Comparison of ENCODE assay signal across 22 cellular contexts in the genomic region with DNA sequence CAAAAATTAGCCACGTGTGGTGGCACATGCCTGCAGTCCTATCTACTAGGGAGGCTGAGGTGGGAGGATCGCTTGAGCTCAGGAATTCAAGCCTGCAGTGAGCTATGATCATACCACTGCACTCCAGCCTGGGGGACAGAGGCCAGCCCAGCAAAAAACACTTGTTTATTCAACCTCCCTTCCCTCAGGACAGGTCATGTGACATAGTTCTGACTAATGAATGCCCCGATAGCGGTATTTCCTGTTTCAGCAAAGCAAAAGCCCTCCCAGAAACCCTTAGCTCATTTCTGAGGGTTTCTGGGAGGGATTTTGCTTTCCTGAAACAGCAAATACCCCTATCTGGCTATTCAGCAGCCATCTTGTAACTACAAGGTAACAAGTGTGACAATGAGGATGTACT.
"Had no signal": no experiment of that assay in that cellular context is flagged by ENCODE, and none has a peak within 500 bp of the region (broad histone marks: within the 10 kb centered on the region; RNA-seq: fewer than 3 reads in every experiment).

No MANE protein-coding gene starts in this region.

- DNase-seq: activated CD4-positive, alpha-beta memory T cell treated with anti-CD3 and anti-CD28 coated beads for 36 hours; activated effector memory CD4-positive, alpha-beta T cell treated with Interleukin-2 at 50 U/mL for 16 hours; activated naive CD4-positive, alpha-beta T cell treated with anti-CD3 and anti-CD28 coated beads for 36 hours; activated naive CD8-positive, alpha-beta T cell treated with anti-CD3 and anti-CD28 coated beads, Interleukin-2, amount 10 ng/mL, durations not matched to agents 7 days and 5 days; activated T-cell treated with anti-CD3 and anti-CD28 coated beads, Interleukin-2, amount 50 U/mL, for 72 hours; amygdala; cerebellar nuclear complex; lower lobe of right lung; ovary; spleen; stimulated activated CD4-positive, alpha-beta T cell treated with anti-CD3 and anti-CD28 coated beads, Interleukin-4, amount 100 ng/mL, for 1 hour; stimulated activated naive CD4-positive, alpha-beta T cell; testis had no signal

- H3K36me3 Mint-ChIP-seq: activated CD4-positive, alpha-beta memory T cell treated with anti-CD3 and anti-CD28 coated beads for 36 hours; mesothelial cell of epicardium; natural killer cell treated with Interleukin-12 subunit alpha and Interleukin-12 subunit beta and Interleukin-15 and Interleukin-18, amount 100 ng/mL, for 72 hours; type B pancreatic cell had no signal

- H3K4me1 ChIP-seq: lower lobe of right lung, prostate gland, spleen, testis, vagina had no signal

- H3K27ac ChIP-seq: coronary artery, epithelial cell of prostate, lower lobe of right lung, neutrophil, ovary, prostate gland, spleen, testis, vagina had no signal

- H3K27me3 Mint-ChIP-seq: activated CD4-positive, alpha-beta memory T cell treated with anti-CD3 and anti-CD28 coated beads for 36 hours; activated naive CD8-positive, alpha-beta T cell treated with anti-CD3 and anti-CD28 coated beads, Interleukin-2, amount 10 ng/mL, durations not matched to agents 7 days and 5 days had no signal

- ATAC-seq: activated T-cell treated with anti-CD3 and anti-CD28 coated beads, Interleukin-2, amount 50 U/mL, for 72 hours; lower lobe of right lung; natural killer cell treated with Interleukin-12 subunit alpha and Interleukin-12 subunit beta and Interleukin-15 and Interleukin-18, amount 100 ng/mL, for 72 hours had no signal

- FAIRE-seq: keratinocyte had no signal

- H3K36me3 ChIP-seq: lower lobe of right lung, neutrophil, ovary, prostate gland, spleen, vagina had no signal

- H3K9me3 Mint-ChIP-seq: activated CD4-positive, alpha-beta memory T cell treated with anti-CD3 and anti-CD28 coated beads for 36 hours; activated naive CD4-positive, alpha-beta T cell treated with anti-CD3 and anti-CD28 coated beads for 36 hours; mesothelial cell of epicardium; type B pancreatic cell had no signal

- H3K27ac Mint-ChIP-seq: activated CD4-positive, alpha-beta memory T cell treated with anti-CD3 and anti-CD28 coated beads for 36 hours; activated naive CD4-positive, alpha-beta T cell treated with anti-CD3 and anti-CD28 coated beads for 36 hours; activated naive CD8-positive, alpha-beta T cell treated with anti-CD3 and anti-CD28 coated beads, Interleukin-2, amount 10 ng/mL, durations not matched to agents 7 days and 5 days; activated T-cell treated with anti-CD3 and anti-CD28 coated beads, Interleukin-2, amount 50 U/mL, for 72 hours; mesothelial cell of epicardium; natural killer cell treated with Interleukin-12 subunit alpha and Interleukin-12 subunit beta and Interleukin-15 and Interleukin-18, amount 100 ng/mL, for 72 hours; type B pancreatic cell had no signal

- H3K4me3 Mint-ChIP-seq: activated CD4-positive, alpha-beta memory T cell treated with anti-CD3 and anti-CD28 coated beads for 36 hours; activated naive CD4-positive, alpha-beta T cell treated with anti-CD3 and anti-CD28 coated beads for 36 hours; activated naive CD8-positive, alpha-beta T cell treated with anti-CD3 and anti-CD28 coated beads, Interleukin-2, amount 10 ng/mL, durations not matched to agents 7 days and 5 days; activated T-cell treated with anti-CD3 and anti-CD28 coated beads, Interleukin-2, amount 50 U/mL, for 72 hours; mesothelial cell of epicardium; natural killer cell treated with Interleukin-12 subunit alpha and Interleukin-12 subunit beta and Interleukin-15 and Interleukin-18, amount 100 ng/mL, for 72 hours; type B pancreatic cell had no signal

- H3K9me3 ChIP-seq: lower lobe of right lung, neutrophil, ovary, prostate gland, spleen, testis, vagina had no signal

- H3K4me3 ChIP-seq: coronary artery, lower lobe of right lung, ovary, prostate gland, spleen, testis, vagina had no signal

- H3K27me3 ChIP-seq: ovary, spleen, testis, vagina had no signal
